18 cellular contexts compared by ENCODE assay signal in genomic region chr1:44549491-44549890, GRCh38.
A peak's percentile ranks its signal among the peaks of the same experiment; 100 is the strongest.
DNase-seq lines count a peak whose midpoint lies in the region; ATAC-seq, FAIRE-seq and TF ChIP-seq lines count a peak whose summit lies in the region.
"Had no signal": no experiment of that assay in that cellular context is flagged by ENCODE, and none has a peak within 500 bp of the region (broad histone marks: within the 10 kb centered on the region; RNA-seq: fewer than 3 reads in every experiment).

No MANE protein-coding gene starts in this region.

- peaks cover 4% of the 10 kb centered on the region for H3K9me3 Mint-ChIP-seq in type B pancreatic cell
- H3K9me3 Mint-ChIP-seq in natural killer cell: no peaks in the 10 kb centered on the region
- H3K9me3 Mint-ChIP-seq: CD4-positive, alpha-beta memory T cell had no signal

- TF ChIP-seq POLR2A in H1 (IDR thresholded peaks at IDR 0.05; ENCODE audit: control extremely low read depth in 1 of 2, low read depth in 2 of 2, low read length in 2 of 2): no peak

- no peak overlapping the region for H3K18ac ChIP-seq in H1 (ENCODE audit: extremely low read depth, low read length)

- no peak overlapping the region for H2BK20ac ChIP-seq in H1 (ENCODE audit: low read length)

- H3K4me1 ChIP-seq in HEK293 (ENCODE audit: control insufficient read depth, insufficient read depth, low read length) (no peaks in the 10 kb centered on the region), H1 (replicated peaks in 1 of 4; ENCODE audit: control insufficient read depth in 3 of 4, insufficient read depth in 4 of 4, low read length in 3 of 4) (peaks cover 4 to 23% (median 12%) of the 10 kb centered on the region in 4 experiments)

- H3K9ac ChIP-seq in H1 (replicated peaks in 1 of 4; ENCODE audit: extremely low read depth in 1 of 4, low read depth in 3 of 4, low read length in 3 of 4): no peak overlapping the region
- H3K9ac ChIP-seq: GM23248 had no signal

- H3K14ac ChIP-seq in H1 (ENCODE audit: insufficient read length): no peak overlapping the region

- H3K27ac ChIP-seq in HEK293 (ENCODE audit: extremely low read depth, low read depth, low read length) (no peak overlapping the region), angular gyrus (ENCODE audit: low read depth, low read length) (peak overlapping the region; percentile 24), H1 (ENCODE audit: low read depth, low read length) (no peak overlapping the region)
- H3K27ac ChIP-seq: GM23248 had no signal

- no peak overlapping the region for H2BK15ac ChIP-seq in H1 (ENCODE audit: low read length)

- H4K8ac ChIP-seq in H1 (ENCODE audit: extremely low read depth, insufficient read depth, low read length): no peak overlapping the region

- H2BK5ac ChIP-seq in H1 (ENCODE audit: low read depth, low read length): no peak overlapping the region; the same call in 1 of the 2 replicates

- H3K27me3 Mint-ChIP-seq in type B pancreatic cell (peaks cover 66% of the 10 kb centered on the region), natural killer cell (ENCODE audit: low read depth in 2 of 2) (peaks cover 0 to 16% of the 10 kb centered on the region in 2 donors)

- no peak for ATAC-seq in natural killer cell
- ATAC-seq: GM12878, HepG2 had no signal

- H3K56ac ChIP-seq in H1 (replicated peaks; ENCODE audit: insufficient read length, low read depth, low read length): no peak overlapping the region

- H3K27ac Mint-ChIP-seq in type B pancreatic cell (no peak overlapping the region), natural killer cell (no peak overlapping the region)
- H3K27ac Mint-ChIP-seq: B cell; CD4-positive, alpha-beta memory T cell had no signal

- H3K36me3 Mint-ChIP-seq in type B pancreatic cell (peaks cover 4% of the 10 kb centered on the region), natural killer cell (no peaks in the 10 kb centered on the region)
- H3K36me3 Mint-ChIP-seq: CD4-positive, alpha-beta memory T cell had no signal

- peaks cover 0 to 3% of the 10 kb centered on the region in 2 experiments; a peak in 2 of 4 replicates for H3K79me2 ChIP-seq in H1 (ENCODE audit: control insufficient read depth in 1 of 2, insufficient read depth in 2 of 2, low read length in 2 of 2)

- peaks cover 0 to 8% (median 2%) of the 10 kb centered on the region in 4 experiments; a peak in 2 of 7 replicates for H3K27me3 ChIP-seq in H1 (replicated peaks in 1 of 4; ENCODE audit: control insufficient read depth in 3 of 4, extremely low read depth in 1 of 4, insufficient read depth in 3 of 4, low read length in 3 of 4)

- DNase-seq in H1 (ENCODE audit: low read depth in 1 of 2, low spot score in 2 of 2) (no peak), type B pancreatic cell (ENCODE audit: extremely low spot score, unreplicated experiment) (no peak), kidney tubule cell (ENCODE audit: low spot score) (no peak), natural killer cell (no peak), NCI-H1694 treated with DMSO at 0.1 percent for 48 hours (lab: John Stamatoyannopoulos, UW) (no peak)
- DNase-seq: C1 segment of cervical spinal cord; CD4-positive, alpha-beta memory T cell; DMS79; GM23248; H7 had no signal

- no peak for TF ChIP-seq EP300 in H1 (IDR thresholded peaks at IDR 0.05; ENCODE audit: borderline replicate concordance in 1 of 2, low read depth in 2 of 2, low read length in 2 of 2)

- POLR2A ChIA-PET in HEK293 (lab: Yijun Ruan, JAX): no interaction called here
- POLR2A ChIA-PET in H1 (lab: Charles Lee; ENCODE audit: partially characterized antibody): interaction anchor here (1.8 kb wide), 1 partner anchor 79 kb away, joined by 4 read pairs; no protein-coding TSS in a partner anchor

- no peak overlapping the region for H2AFZ ChIP-seq in H1 (ENCODE audit: low read length)
- H2AFZ ChIP-seq: GM23248 had no signal

- no peaks in the 10 kb centered on the region; the same call in 1 of the 2 replicates for H3K79me1 ChIP-seq in H1 (ENCODE audit: low read depth, low read length)

- H2AK5ac ChIP-seq in H1 (ENCODE audit: low read depth, low read length): no peak overlapping the region

- no peak for TF ChIP-seq CTCF in HEK293 (tag by site-specific recombination; IDR thresholded peaks at IDR 0.05)
- no peak for TF ChIP-seq CTCF in H1 (IDR thresholded peaks at IDR 0.05; ENCODE audit: control extremely low read depth in 1 of 3, insufficient read depth in 1 of 3, low read depth in 1 of 3, low read length in 3 of 3)
- no peak for TF ChIP-seq CTCF in type B pancreatic cell (conservative IDR thresholded peaks at IDR 0.05)
- no peak for TF ChIP-seq CTCF in natural killer cell (IDR thresholded peaks at IDR 0.05)

- H3K4me3 Mint-ChIP-seq in type B pancreatic cell (peak overlapping the region; percentile 39), natural killer cell (no peak overlapping the region)
- H3K4me3 Mint-ChIP-seq: B cell; CD4-positive, alpha-beta memory T cell had no signal

- H3K23ac ChIP-seq in H1 (ENCODE audit: insufficient read length): no peak overlapping the region

- H3K23me2 ChIP-seq in H1 (ENCODE audit: low read depth, low read length): no peaks in the 10 kb centered on the region

- intact Hi-C loops in natural killer cell (cut with micrococcal nuclease): no loop called here

- 0 out of 2 replicates have a peak overlapping the region, but pooled peaks have one; percentile 14 for H2BK12ac ChIP-seq in H1 (ENCODE audit: low read depth, low read length)

- H3K4me2 ChIP-seq in H1 (ENCODE audit: insufficient read depth in 1 of 2, low read depth in 2 of 2, low read length in 2 of 2): no peak overlapping the region

- H4K91ac ChIP-seq in H1 (replicated peaks; ENCODE audit: insufficient read length, low read length): no peak overlapping the region

- TF ChIP-seq RAD21 in H1 (IDR thresholded peaks at IDR 0.05 in 1 of 2, conservative IDR thresholded peaks at IDR 0.05 in 1 of 2; ENCODE audit: low read depth in 2 of 2, low read length in 2 of 2): no peak

- H4K20me1 ChIP-seq in H1 (replicated peaks in 1 of 2; ENCODE audit: control insufficient read depth in 1 of 2, insufficient read depth in 2 of 2, low read length in 2 of 2): no peaks in the 10 kb centered on the region

- H3K36me3 ChIP-seq in HEK293 (ENCODE audit: control insufficient read depth in 2 of 2, insufficient read depth in 1 of 2, low read length in 2 of 2): no peaks in the 10 kb centered on the region
- no peaks in the 10 kb centered on the region for H3K36me3 ChIP-seq in H1 (ENCODE audit: control insufficient read depth in 2 of 4, insufficient read depth in 4 of 4, low read length in 3 of 4)

- no peak overlapping the region for H3K4me3 ChIP-seq in HEK293 (ENCODE audit: low read depth, low read length)
- H3K4me3 ChIP-seq in H1 (ENCODE audit: extremely low read depth in 1 of 4, insufficient read depth in 2 of 4, low read depth in 3 of 4, low read length in 4 of 4): no peak overlapping the region
- H3K4me3 ChIP-seq: GM12878, GM23248 had no signal

- no peak overlapping the region for H3K4ac ChIP-seq in H1 (replicated peaks; ENCODE audit: insufficient read length, low read depth, low read length)

- FAIRE-seq in H1 (lab: Jason Lieb, UNC): no peak
- FAIRE-seq: A204.1, GM12878, GM18507, HepG2, HTR-8/SVneo had no signal

- H3K9me3 ChIP-seq in HEK293 (ENCODE audit: control insufficient read depth, insufficient read depth, low read depth, low read length): no peaks in the 10 kb centered on the region
- H3K9me3 ChIP-seq in H1 (ENCODE audit: insufficient read depth in 2 of 2, low read depth in 1 of 2, low read length in 1 of 2): no peaks in the 10 kb centered on the region

- H4K5ac ChIP-seq in H1 (ENCODE audit: insufficient read length, low read depth, low read length): no peak overlapping the region

- no peak overlapping the region for H2BK120ac ChIP-seq in H1 (replicated peaks; ENCODE audit: low read depth, low read length)

- CTCF ChIA-PET in HEK293 (lab: Yijun Ruan, JAX): no interaction called here
- CTCF ChIA-PET in H1 (lab: Charles Lee; ENCODE audit: partially characterized antibody): interaction anchor here (1.1 to 12.2 kb wide), 7 partner anchors 10 to 332 kb away, joined by 3 to 78 read pairs (median 4); no protein-coding TSS in a partner anchor

- WGBS in H1 (ENCODE audit: extremely low coverage in 1 of 2, insufficient coverage in 1 of 2, insufficient read length in 1 of 2, insufficient replicate concordance in 2 of 2, low coverage in 1 of 2, low lambda C conversion rate in 2 of 2, missing lambda C conversion rate in 1 of 2), 2 experiments: 78% methylated on average over 5 of the region's 5 CpGs; no CpG with 5 or more reads in 1 of the 2 experiments

- H3K4me1 Mint-ChIP-seq in type B pancreatic cell (ENCODE audit: unreplicated experiment): peaks cover 7% of the 10 kb centered on the region
- H3K4me1 Mint-ChIP-seq in natural killer cell: no peaks in the 10 kb centered on the region
- H3K4me1 Mint-ChIP-seq: B cell had no signal

TF ChIP-seq in HEK293, 187 proteins besides CTCF, POLR2A, EP300 and RAD21:
- TF ChIP-seq ZNF341 (tag by site-specific recombination; IDR thresholded peaks at IDR 0.05; ENCODE audit: low read depth) (no peak), ZNF24 (tag by site-specific recombination; IDR thresholded peaks at IDR 0.05) (no peak), ZIC2 (tag by site-specific recombination; IDR thresholded peaks at IDR 0.05) (peak; percentile 96)

TF ChIP-seq in H1, 55 proteins besides CTCF, POLR2A, EP300 and RAD21 (continues in another document):
- no peak for TF ChIP-seq RFX5 (IDR thresholded peaks at IDR 0.05; ENCODE audit: borderline replicate concordance, low read depth, low read length)
- no peak for TF ChIP-seq ASH2L (IDR thresholded peaks at IDR 0.05; ENCODE audit: low read length)
- no peak for TF ChIP-seq RNF2 (IDR thresholded peaks at IDR 0.05; ENCODE audit: borderline replicate concordance, low read depth, low read length, missing control alignments, poor library complexity, severe bottlenecking)
- TF ChIP-seq SIX5 (IDR thresholded peaks at IDR 0.05; ENCODE audit: low read depth, low read length): no peak
- no peak for TF ChIP-seq MAX (IDR thresholded peaks at IDR 0.05)
- no peak for TF ChIP-seq YY1 (IDR thresholded peaks at IDR 0.05; ENCODE audit: low read depth, low read length)
- TF ChIP-seq GTF2F1 (IDR thresholded peaks at IDR 0.05; ENCODE audit: borderline replicate concordance, low read depth, low read length): no peak
- no peak for TF ChIP-seq BCL11A (IDR thresholded peaks at IDR 0.05; ENCODE audit: low read depth in 2 of 2, low read length in 2 of 2)
- no peak for TF ChIP-seq JUN (IDR thresholded peaks at IDR 0.05; ENCODE audit: low read depth, low read length)
- no peak for TF ChIP-seq SP2 (IDR thresholded peaks at IDR 0.05; ENCODE audit: low read length)
